In genomic region chr16:71283612-71284011, GRCh38 we compare ENCODE assay signal across 19 cellular contexts. TPM values are rescaled to one million over a fixed set of nuclear protein-coding genes. Genes with fewer than 3 reads are reported as not detected.
A peak's percentile ranks its signal among the peaks of the same experiment; 100 is the strongest.
DNase-seq lines count a peak whose midpoint lies in the region; ATAC-seq and TF ChIP-seq lines count a peak whose summit lies in the region.
"Had no signal": no experiment of that assay in that cellular context is flagged by ENCODE, and none has a peak within 500 bp of the region (broad histone marks: within the 10 kb centered on the region; RNA-seq: fewer than 3 reads in every experiment).

No MANE protein-coding gene starts in this region.

- no TSS peak for BruUV-seq in PC-9 (replicated peaks; lab: Mats Ljungman, UMichigan)

- peaks cover 46% of the 10 kb centered on the region for H3K36me3 Mint-ChIP-seq in natural killer cell
- H3K36me3 Mint-ChIP-seq in natural killer cell treated with Interleukin-12 subunit alpha and Interleukin-12 subunit beta and Interleukin-15 and Interleukin-18, amount 100 ng/mL, for 72 hours = peaks cover 39% of the 10 kb centered on the region
- H3K36me3 Mint-ChIP-seq in immature natural killer cell = peaks cover 19 to 40% (median 31%) of the 10 kb centered on the region in 3 donors

- H4K20me1 ChIP-seq in PC-9 (ENCODE audit: insufficient read depth) = no peaks in the 10 kb centered on the region

- CTCF ChIA-PET in PC-9 (lab: Charles Lee) = no interaction called here

- H3K27ac ChIP-seq in PC-9 = no peak overlapping the region
- H3K27ac ChIP-seq: GM23248 had no signal

- H3K27me3 Mint-ChIP-seq in natural killer cell (ENCODE audit: low read depth in 2 of 2) = no peaks in the 10 kb centered on the region
- no peaks in the 10 kb centered on the region for H3K27me3 Mint-ChIP-seq in natural killer cell treated with Interleukin-12 subunit alpha and Interleukin-12 subunit beta and Interleukin-15 and Interleukin-18, amount 100 ng/mL, for 72 hours
- peaks cover 0 to 3% (median 0%) of the 10 kb centered on the region in 3 donors for H3K27me3 Mint-ChIP-seq in immature natural killer cell (ENCODE audit: low read depth in 3 of 3)
- H3K27me3 Mint-ChIP-seq: CD4-positive, alpha-beta memory T cell had no signal

- no peak for ATAC-seq in natural killer cell
- no peak for ATAC-seq in natural killer cell treated with Interleukin-12 subunit alpha and Interleukin-12 subunit beta and Interleukin-15 and Interleukin-18, amount 100 ng/mL, for 72 hours
- ATAC-seq in GM21619 (IDR thresholded peaks at IDR 0.05; ENCODE audit: unreplicated experiment) = no peak

- intact Hi-C loops in natural killer cell (cut with micrococcal nuclease) (no loop called here), PC-9 (cut with micrococcal nuclease; ENCODE audit: unreplicated experiment) (no loop called here)

- DNase-seq in natural killer cell = no peak
- DNase-seq in natural killer cell treated with Interleukin-12 subunit alpha and Interleukin-12 subunit beta and Interleukin-15 and Interleukin-18, amount 100 ng/mL, for 72 hours (ENCODE audit: low spot score) = no peak
- no peak for DNase-seq in PC-9
- peak; percentile 31 for DNase-seq in dermis blood vessel endothelial cell
- DNase-seq in immature natural killer cell = no peak
- no peak for DNase-seq in SKM-1 (lab: John Stamatoyannopoulos, UW; ENCODE audit: unreplicated experiment)
- DNase-seq in activated gamma-delta T cell treated with Interleukin-2 at 50 U/mL for 16 hours = no peak
- DNase-seq: C1 segment of cervical spinal cord; Calu3; CD4-positive, alpha-beta memory T cell; COR-L47; DMS53; DMS79 treated with DMSO at 0.1 percent for 48 hours; GF-D8; GM23248 had no signal

- H3K27me3 ChIP-seq in PC-9 (ENCODE audit: insufficient read depth, low read depth) = no peaks in the 10 kb centered on the region

- TF ChIP-seq CTCF in natural killer cell (IDR thresholded peaks at IDR 0.05) = no peak
- no peak for TF ChIP-seq CTCF in PC-9 (conservative IDR thresholded peaks at IDR 0.05)

- peaks cover 28% of the 10 kb centered on the region; the same call in 1 of the 2 replicates for H3F3A ChIP-seq in PC-9 (ENCODE audit: insufficient read depth, low read depth)

- H3K9me3 Mint-ChIP-seq in natural killer cell = no peaks in the 10 kb centered on the region
- H3K9me3 Mint-ChIP-seq in natural killer cell treated with Interleukin-12 subunit alpha and Interleukin-12 subunit beta and Interleukin-15 and Interleukin-18, amount 100 ng/mL, for 72 hours = no peaks in the 10 kb centered on the region
- H3K9me3 Mint-ChIP-seq in immature natural killer cell = no peaks in the 10 kb centered on the region

- H3K36me3 ChIP-seq in PC-9 (ENCODE audit: low read depth) = peaks cover 57% of the 10 kb centered on the region

- H3K4me1 Mint-ChIP-seq in natural killer cell = peaks cover 54 to 67% of the 10 kb centered on the region in 2 donors
- H3K4me1 Mint-ChIP-seq in natural killer cell treated with Interleukin-12 subunit alpha and Interleukin-12 subunit beta and Interleukin-15 and Interleukin-18, amount 100 ng/mL, for 72 hours (ENCODE audit: low read depth in 2 of 2) = peaks cover 31 to 43% of the 10 kb centered on the region in 2 donors
- H3K4me1 Mint-ChIP-seq in immature natural killer cell = peaks cover 54 to 90% of the 10 kb centered on the region in 2 donors

- H3K27ac Mint-ChIP-seq in natural killer cell = peak overlapping the region; percentile 10 to 37
- H3K27ac Mint-ChIP-seq in natural killer cell treated with Interleukin-12 subunit alpha and Interleukin-12 subunit beta and Interleukin-15 and Interleukin-18, amount 100 ng/mL, for 72 hours = no peak overlapping the region
- peak overlapping the region in 4 of 6 donors; percentile 5 to 31 (median 27) for H3K27ac Mint-ChIP-seq in immature natural killer cell

- POLR2A ChIA-PET in PC-9 (lab: Charles Lee; ENCODE audit: unreplicated experiment) = no interaction called here

- peaks cover 21% of the 10 kb centered on the region for H3K4me1 ChIP-seq in PC-9 (replicated peaks; ENCODE audit: insufficient read depth)
- H3K4me1 ChIP-seq: HAP-1 had no signal

- no peaks in the 10 kb centered on the region for H3K9me3 ChIP-seq in PC-9 (ENCODE audit: insufficient read depth, low read depth)
- H3K9me3 ChIP-seq: HAP-1 had no signal

- no peak overlapping the region for H2AFZ ChIP-seq in PC-9
- H2AFZ ChIP-seq: GM23248 had no signal

- H3K4me3 ChIP-seq in PC-9 = 0 out of 2 replicates have a peak overlapping the region, but pooled peaks have one; percentile 7
- H3K4me3 ChIP-seq: GM23248, HAP-1 had no signal

- H3K4me3 Mint-ChIP-seq in natural killer cell (no peak overlapping the region), immature natural killer cell (no peak overlapping the region)
- H3K4me3 Mint-ChIP-seq in natural killer cell treated with Interleukin-12 subunit alpha and Interleukin-12 subunit beta and Interleukin-15 and Interleukin-18, amount 100 ng/mL, for 72 hours = no peak overlapping the region
- H3K4me3 Mint-ChIP-seq: CD4-positive, alpha-beta memory T cell had no signal

- H3K79me2 ChIP-seq in PC-9 (ENCODE audit: low read depth) = peaks cover 63% of the 10 kb centered on the region

- no peak overlapping the region for H3K4me2 ChIP-seq in PC-9

- peaks cover 9% of the 10 kb centered on the region; the same call in 1 of the 2 replicates for H3K9me2 ChIP-seq in PC-9 (ENCODE audit: insufficient read depth)

RNA-seq across cellular contexts. Expression of gene CMTR2, which starts 5.6 kb away (rescaled TPM):
- total RNA-seq in natural killer cell (10 to 100 TPM; 18.1 to 37.2 (median 23.1) TPM), PC-9 (2021) (30.4 and 36.2 TPM in 2 replicates), dermis blood vessel endothelial cell (40.5 and 42.7 TPM in 2 replicates)
- 10 to 100 TPM; 16.6 to 23.8 TPM for total RNA-seq in natural killer cell treated with Interleukin-12 subunit alpha and Interleukin-12 subunit beta and Interleukin-15 and Interleukin-18, amount 100 ng/mL, for 72 hours
- 10 to 100 TPM; 18.6 to 42.9 (median 19.0) TPM for polyA plus RNA-seq in immature natural killer cell

RNA-seq across cellular contexts. Expression of gene HYDIN, which starts 53.1 kb away (rescaled TPM):
- total RNA-seq in natural killer cell (1 to 10 TPM in 1 of 3 donors, under 1 TPM in 2; 0.43 to 1.1 (median 0.82) TPM), PC-9 (2021) (25.9 and 31.0 TPM in 2 replicates), dermis blood vessel endothelial cell (0.17 TPM in 1 of 2 replicates, not detected in the other)
- total RNA-seq in natural killer cell treated with Interleukin-12 subunit alpha and Interleukin-12 subunit beta and Interleukin-15 and Interleukin-18, amount 100 ng/mL, for 72 hours = not detected
- polyA plus RNA-seq in immature natural killer cell = under 1 TPM in 2 of 3 donors, not detected in 1; 0.24 to 0.26 TPM
- total RNA-seq: A673; CD4-positive, alpha-beta memory T cell; G401 had no signal
- polyA plus RNA-seq: CD4-positive, alpha-beta memory T cell had no signal

Comparison
In these comparisons a context has a peak if more than half of its experiments do, and no peak if none do; other contexts are left out.
1. H3K27ac Mint-ChIP-seq: peak in natural killer cell (2 of 2) and immature natural killer cell (4 of 6); none in natural killer cell treated with Interleukin-12 subunit alpha and Interleukin-12 subunit beta and Interleukin-15 and Interleukin-18, amount 100 ng/mL, for 72 hours (0 of 2).
2. RNA of gene HYDIN, which starts 53.1 kb away (total RNA-seq): 25.9 to 31.0 TPM in PC-9; 0.43 to 1.1 TPM in natural killer cell, 0.17 TPM in dermis blood vessel endothelial cell and not detected in natural killer cell treated with Interleukin-12 subunit alpha and Interleukin-12 subunit beta and Interleukin-15 and Interleukin-18, amount 100 ng/mL, for 72 hours; every median in the first group is over 10 times any median in the second.